9 cellular contexts compared by ENCODE assay signal in genomic region chr10:124728830-124729661, GRCh38. TPM values are rescaled to one million over a fixed set of nuclear protein-coding genes. Genes with fewer than 3 reads are reported as not detected.
DNase-seq lines count a peak whose midpoint lies in the region; ATAC-seq and TF ChIP-seq lines count a peak whose summit lies in the region.
"Had no signal": no experiment of that assay in that cellular context is flagged by ENCODE, and none has a peak within 500 bp of the region (broad histone marks: within the 10 kb centered on the region; RNA-seq: fewer than 3 reads in every experiment).

No MANE protein-coding gene starts in this region.

- H3K4me1 Mint-ChIP-seq in CD14-positive monocyte (peaks cover 55% of the 10 kb centered on the region), neural crest cell (peaks cover 27% of the 10 kb centered on the region)

- DNase-seq in CD14-positive monocyte (ENCODE audit: low spot score) (no peak), NAMALWA (ENCODE audit: low spot score) (peak; percentile 25), neural crest cell (ENCODE audit: low read depth, low spot score) (no peak), NCI-H2227 treated with DMSO at 0.1 percent for 48 hours (lab: John Stamatoyannopoulos, UW) (no peak), HPDE6-E6E7 (ENCODE audit: extremely low spot score) (no peak), DMS53 (lab: John Stamatoyannopoulos, UW) (no peak)
- DNase-seq: DMS153 had no signal

- peak overlapping the region; percentile 2 to 70 for H3K4me3 Mint-ChIP-seq in CD14-positive monocyte
- H3K4me3 Mint-ChIP-seq in neural crest cell, result no peak overlapping the region

- H3K36me3 Mint-ChIP-seq in CD14-positive monocyte, result peaks cover 50 to 59% of the 10 kb centered on the region in 2 donors
- H3K36me3 Mint-ChIP-seq in neural crest cell (ENCODE audit: low read depth), result peaks cover 4% of the 10 kb centered on the region

- peak overlapping the region; percentile 92 for H3K27ac ChIP-seq in cingulate gyrus (ENCODE audit: low read depth, low read length)

- peaks cover 0 to 2% (median 0%) of the 10 kb centered on the region in 7 donors for H3K9me3 Mint-ChIP-seq in CD14-positive monocyte
- H3K9me3 Mint-ChIP-seq in neural crest cell, result no peaks in the 10 kb centered on the region

- TF ChIP-seq CTCF in CD14-positive monocyte (IDR thresholded peaks at IDR 0.05) (no peak), neural crest cell (conservative IDR thresholded peaks at IDR 0.05) (no peak)

- intact Hi-C loops in CD14-positive monocyte (cut with micrococcal nuclease), result no loop called here

- H3K27ac Mint-ChIP-seq in CD14-positive monocyte (peak overlapping the region; percentile 87 to 94 (median 91)), neural crest cell (ENCODE audit: unreplicated experiment) (peak overlapping the region; percentile 21)

- H3K27me3 Mint-ChIP-seq in CD14-positive monocyte (ENCODE audit: low read depth in 3 of 3), result no peaks in the 10 kb centered on the region
- H3K27me3 Mint-ChIP-seq in neural crest cell (ENCODE audit: low read depth), result no peaks in the 10 kb centered on the region

- no peak for ATAC-seq in HG02852 (IDR thresholded peaks at IDR 0.05; ENCODE audit: unreplicated experiment)

RNA-seq across cellular contexts. Expression of gene FAM53B, which starts 15.1 kb away (rescaled TPM):
- polyA plus RNA-seq in CD14-positive monocyte, result 10 to 100 TPM in 1 of 2 donors, 1 to 10 TPM in 1; 5.8 to 12.6 TPM
- total RNA-seq in neural crest cell, result 41.3 TPM in 2 replicates
